In the genomic region with DNA sequence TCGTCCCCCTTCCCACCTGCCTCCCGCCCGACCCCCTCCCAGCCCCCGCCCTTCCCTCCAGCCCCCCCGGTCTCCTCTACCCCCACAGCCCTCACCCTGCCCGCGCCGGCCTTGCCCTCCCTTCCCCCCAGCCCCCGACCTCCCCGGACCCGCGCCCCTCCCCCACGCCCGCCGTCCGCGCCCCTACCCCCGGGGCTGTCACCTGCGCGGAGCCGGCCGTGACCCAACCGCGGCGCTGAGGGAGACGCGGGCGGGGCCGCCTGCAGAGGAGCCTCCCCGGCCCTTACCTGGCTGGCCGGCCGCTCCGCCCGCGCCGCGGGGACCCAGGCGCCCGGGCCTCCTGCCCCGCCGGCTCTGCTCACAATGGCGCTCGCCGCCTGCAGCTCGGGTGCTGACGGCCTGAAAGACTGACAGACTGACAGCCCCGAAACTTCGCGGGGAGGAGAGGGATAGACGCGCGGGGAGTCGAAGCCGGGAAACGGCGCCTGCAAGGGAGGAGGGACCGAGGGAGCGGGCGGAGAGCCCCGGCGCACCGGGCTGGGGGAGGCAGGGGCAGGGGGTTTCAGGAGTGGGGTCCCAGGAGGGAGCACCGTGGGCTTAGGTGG, we compare ENCODE assay signal across 8 cellular contexts.
DNase-seq lines count a peak whose midpoint lies in the region; ATAC-seq and TF ChIP-seq lines count a peak whose summit lies in the region.

No MANE protein-coding gene starts in this region.

- no peaks in the 10 kb centered on the region for H3K9me2 ChIP-seq in Loucy (replicated peaks; ENCODE audit: low read depth, low read length)

- H3K36me3 Mint-ChIP-seq in activated naive CD4-positive, alpha-beta T cell treated with anti-CD3 and anti-CD28 coated beads, Interleukin-2, amount 10 ng/mL, durations not matched to agents 7 days and 5 days = no peaks in the 10 kb centered on the region

- H3K27me3 Mint-ChIP-seq in activated naive CD4-positive, alpha-beta T cell treated with anti-CD3 and anti-CD28 coated beads, Interleukin-2, amount 10 ng/mL, durations not matched to agents 7 days and 5 days = peaks cover 86% of the 10 kb centered on the region

- peaks cover 8% of the 10 kb centered on the region for H3K4me1 Mint-ChIP-seq in activated naive CD4-positive, alpha-beta T cell treated with anti-CD3 and anti-CD28 coated beads, Interleukin-2, amount 10 ng/mL, durations not matched to agents 7 days and 5 days

- peak overlapping the region; percentile 84 for H3K9ac ChIP-seq in Loucy (ENCODE audit: low read depth, low read length, poor library complexity, severe bottlenecking)

- peak overlapping the region; percentile 70 for H3K4me3 ChIP-seq in AG10803 (ENCODE audit: low read length)
- H3K4me3 ChIP-seq in Loucy (ENCODE audit: low read length, poor library complexity, severe bottlenecking) = peak overlapping the region; percentile 83
- H3K4me3 ChIP-seq in iPS-11a (ENCODE audit: low read depth, low read length) = peak overlapping the region; percentile 39

- H3K9me3 Mint-ChIP-seq in activated naive CD4-positive, alpha-beta T cell treated with anti-CD3 and anti-CD28 coated beads, Interleukin-2, amount 10 ng/mL, durations not matched to agents 7 days and 5 days = no peaks in the 10 kb centered on the region

- no peak for DNase-seq in AG10803 (ENCODE audit: low read depth)
- DNase-seq in activated naive CD4-positive, alpha-beta T cell treated with anti-CD3 and anti-CD28 coated beads, Interleukin-2, amount 10 ng/mL, durations not matched to agents 7 days and 5 days = peak; percentile 58
- peak; percentile 21 for DNase-seq in stimulated activated CD4-positive, alpha-beta T cell treated with anti-CD3 and anti-CD28 coated beads, Interleukin-1b, Interleukin-23, amount 100 ng/mL, for 48 hours
- DNase-seq in foreskin melanocyte = no peak

- no peaks in the 10 kb centered on the region for H3K36me3 ChIP-seq in Loucy (ENCODE audit: insufficient read depth, low read length)

- H3F3A ChIP-seq in Loucy (ENCODE audit: low read depth) = no peaks in the 10 kb centered on the region

- no peak overlapping the region for H3K27ac Mint-ChIP-seq in activated naive CD4-positive, alpha-beta T cell treated with anti-CD3 and anti-CD28 coated beads, Interleukin-2, amount 10 ng/mL, durations not matched to agents 7 days and 5 days

- TF ChIP-seq CTCF in AG10803 (conservative IDR thresholded peaks at IDR 0.05; ENCODE audit: low read length) = no peak
- TF ChIP-seq CTCF in Loucy (conservative IDR thresholded peaks at IDR 0.05; ENCODE audit: low read length) = no peak

- H3K4me3 Mint-ChIP-seq in activated naive CD4-positive, alpha-beta T cell treated with anti-CD3 and anti-CD28 coated beads, Interleukin-2, amount 10 ng/mL, durations not matched to agents 7 days and 5 days = peak overlapping the region; percentile 72

- no peaks in the 10 kb centered on the region for H3K9me3 ChIP-seq in Loucy (ENCODE audit: insufficient read depth, low read depth, low read length)

- peak overlapping the region; percentile 91 for H3K4me2 ChIP-seq in Loucy (ENCODE audit: low read depth, low read length, poor library complexity, severe bottlenecking)

- no peaks in the 10 kb centered on the region for H3K27me3 ChIP-seq in Loucy (ENCODE audit: insufficient read depth, low read length, poor library complexity, severe bottlenecking)

- H3K4me1 ChIP-seq in Loucy (ENCODE audit: insufficient read depth, low read length, poor library complexity, severe bottlenecking) = peaks cover 12% of the 10 kb centered on the region

- H2AFZ ChIP-seq in Loucy (ENCODE audit: low read length) = no peak overlapping the region

- no peaks in the 10 kb centered on the region for H3K79me2 ChIP-seq in Loucy (ENCODE audit: insufficient read depth, low read length)

- no peaks in the 10 kb centered on the region for H4K20me1 ChIP-seq in Loucy (ENCODE audit: insufficient read depth, low read length, poor library complexity, severe bottlenecking)

- no peak for ATAC-seq in GM19023 (IDR thresholded peaks at IDR 0.05; ENCODE audit: unreplicated experiment)
- no peak for ATAC-seq in GM21786 (IDR thresholded peaks at IDR 0.05; ENCODE audit: unreplicated experiment)

- CTCF ChIA-PET in activated naive CD4-positive, alpha-beta T cell treated with anti-CD3 and anti-CD28 coated beads, Interleukin-2, amount 10 ng/mL, durations not matched to agents 7 days and 5 days (lab: Charles Lee) = interaction anchor here (1.9 kb wide), 1 partner anchor 15 kb away, joined by 5 read pairs; no protein-coding TSS in a partner anchor

Comparison
In these comparisons a context has a peak if more than half of its experiments do, and no peak if none do; other contexts are left out.
1. DNase-seq: peak in activated naive CD4-positive, alpha-beta T cell treated with anti-CD3 and anti-CD28 coated beads, Interleukin-2, amount 10 ng/mL, durations not matched to agents 7 days and 5 days (single experiment) and stimulated activated CD4-positive, alpha-beta T cell treated with anti-CD3 and anti-CD28 coated beads, Interleukin-1b, Interleukin-23, amount 100 ng/mL, for 48 hours (single experiment); none in AG10803 (single experiment) and foreskin melanocyte (single experiment).
2. Peak in every context shown above with its lines, with median percentiles within 50 percentile points of each other: H3K4me3 ChIP-seq.